In the genomic region with DNA sequence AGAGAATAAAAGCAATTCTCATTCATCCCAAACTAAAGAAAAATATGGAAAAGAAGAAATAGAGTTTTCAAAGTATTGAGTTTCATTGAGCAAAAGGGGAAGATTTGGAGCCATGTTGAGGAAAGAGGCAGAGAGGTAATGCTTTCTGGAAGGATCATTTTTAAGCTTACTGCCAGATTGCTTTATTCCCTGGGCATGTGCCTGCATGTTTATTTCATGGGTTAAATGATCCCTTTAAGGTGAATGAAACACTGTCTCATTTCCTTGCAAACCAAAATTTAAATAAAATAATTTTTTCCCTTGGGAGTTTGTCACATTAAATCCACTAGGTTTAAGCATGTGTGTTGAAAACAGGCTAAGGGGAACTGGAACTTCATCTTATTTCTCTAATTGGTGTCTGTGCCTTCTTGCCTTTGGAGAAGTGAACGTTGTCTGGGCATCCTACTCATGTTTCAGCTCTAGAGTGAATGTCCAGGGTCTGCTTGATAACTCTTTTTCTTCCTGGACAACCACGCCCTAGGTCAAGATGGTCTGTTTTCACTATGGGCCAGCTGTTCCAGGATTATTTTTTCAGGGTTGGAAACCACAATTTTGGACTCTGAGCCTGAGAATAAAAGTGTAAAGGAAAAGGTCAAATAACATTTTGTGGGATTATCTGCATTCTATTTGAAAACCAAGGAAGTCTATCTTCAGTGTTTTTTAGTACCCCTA, we compare ENCODE assay signal across 20 cellular contexts.
DNase-seq lines count a peak whose midpoint lies in the region; ATAC-seq lines count a peak whose summit lies in the region.
"Had no signal": no experiment of that assay in that cellular context is flagged by ENCODE, and none has a peak within 500 bp of the region (broad histone marks: within the 10 kb centered on the region; RNA-seq: fewer than 3 reads in every experiment).

No MANE protein-coding gene starts in this region.

- no peaks in the 10 kb centered on the region for H3K9me3 ChIP-seq in endocrine pancreas (ENCODE audit: control insufficient read depth, low read length)
- H3K9me3 ChIP-seq: BLaER1, gastroesophageal sphincter had no signal

- intact Hi-C loops in activated naive CD4-positive, alpha-beta T cell treated with anti-CD3 and anti-CD28 coated beads for 36 hours (cut with micrococcal nuclease), result loop anchor here (5.0 to 10.0 kb wide), 5 partner anchors 358 to 1022 kb away; partner anchors contain the start of genes CAST and RFESD

- no peaks in the 10 kb centered on the region for H3K27me3 ChIP-seq in endocrine pancreas (ENCODE audit: control insufficient read depth, insufficient read depth, low read length)
- H3K27me3 ChIP-seq: BLaER1, gastroesophageal sphincter had no signal

- ATAC-seq in GM21367 (IDR thresholded peaks at IDR 0.05; ENCODE audit: unreplicated experiment) (no peak), GM18511 (IDR thresholded peaks at IDR 0.05; ENCODE audit: unreplicated experiment) (no peak)
- ATAC-seq: activated CD4-positive, CD25-positive, alpha-beta regulatory T cell treated with anti-CD3 and anti-CD28 coated beads, Interleukin-2, amount 50 U/mL, for 24 hours; gastroesophageal sphincter; left cardiac atrium had no signal

- CTCF ChIA-PET in activated naive CD4-positive, alpha-beta T cell treated with anti-CD3 and anti-CD28 coated beads for 36 hours (lab: Charles Lee), result interaction anchor here (0.7 to 0.8 kb wide), 2 partner anchors 229 to 288 kb away, joined by 3 read pairs; no protein-coding TSS in a partner anchor

- H3K27ac Mint-ChIP-seq in activated naive CD4-positive, alpha-beta T cell treated with anti-CD3 and anti-CD28 coated beads for 36 hours, result no peak overlapping the region
- H3K27ac Mint-ChIP-seq: dendritic cell treated with granulocyte-macrophage colony-stimulating factor and Interleukin-4, amounts not matched to agents 40 ng/mL and 50 ng/mL, for 4 days; IgD-negative memory B cell had no signal

- peaks cover 5% of the 10 kb centered on the region for H3K27me3 Mint-ChIP-seq in activated naive CD4-positive, alpha-beta T cell treated with anti-CD3 and anti-CD28 coated beads for 36 hours (ENCODE audit: low read depth)
- H3K27me3 Mint-ChIP-seq: dendritic cell treated with granulocyte-macrophage colony-stimulating factor and Interleukin-4, amounts not matched to agents 40 ng/mL and 50 ng/mL, for 4 days; IgD-negative memory B cell had no signal

- peaks cover 11% of the 10 kb centered on the region for H3K4me1 ChIP-seq in endocrine pancreas (ENCODE audit: control insufficient read depth, insufficient read depth, low read length)

- DNase-seq in NOMO-1 treated with DMSO at 0.1 percent for 48 hours (lab: John Stamatoyannopoulos, UW; ENCODE audit: unreplicated experiment) (peak; percentile 23), NOMO-1 treated with dmso at 0.1 percent for 144 hours (lab: John Stamatoyannopoulos, UW; ENCODE audit: unreplicated experiment) (no peak), NCI-H2171 (lab: John Stamatoyannopoulos, UW) (peak; percentile 6), myocyte (ENCODE audit: low read depth) (peak; percentile 75)
- no peak for DNase-seq in activated naive CD4-positive, alpha-beta T cell treated with anti-CD3 and anti-CD28 coated beads for 36 hours
- DNase-seq: activated CD8-positive, alpha-beta memory T cell treated with anti-CD3 and anti-CD28 coated beads for 24 hours; left cardiac atrium; midbrain; NCI-H2029; NCI-H510A treated with DMSO at 0.1 percent for 48 hours; T-helper 9 cell had no signal

- H3K36me3 Mint-ChIP-seq in activated naive CD4-positive, alpha-beta T cell treated with anti-CD3 and anti-CD28 coated beads for 36 hours (ENCODE audit: low read depth), result no peaks in the 10 kb centered on the region
- H3K36me3 Mint-ChIP-seq: IgD-negative memory B cell had no signal

- H3K4me3 ChIP-seq in endocrine pancreas (ENCODE audit: control insufficient read depth, insufficient read depth, low read length), result peak overlapping the region; percentile 35
- H3K4me3 ChIP-seq: BLaER1, gastroesophageal sphincter had no signal

- peaks cover 20% of the 10 kb centered on the region for H3K4me1 Mint-ChIP-seq in activated naive CD4-positive, alpha-beta T cell treated with anti-CD3 and anti-CD28 coated beads for 36 hours (ENCODE audit: low read depth)
- H3K4me1 Mint-ChIP-seq: neural crest cell had no signal

- H3K9ac ChIP-seq in endocrine pancreas (ENCODE audit: control insufficient read depth, insufficient read depth, low read length), result no peak overlapping the region
- H3K9ac ChIP-seq: BLaER1 had no signal

- no peaks in the 10 kb centered on the region for H3K36me3 ChIP-seq in endocrine pancreas (ENCODE audit: control insufficient read depth, insufficient read depth, low read length)
- H3K36me3 ChIP-seq: BLaER1, gastroesophageal sphincter had no signal

- no peak overlapping the region for H3K4me3 Mint-ChIP-seq in activated naive CD4-positive, alpha-beta T cell treated with anti-CD3 and anti-CD28 coated beads for 36 hours
- H3K4me3 Mint-ChIP-seq: dendritic cell treated with granulocyte-macrophage colony-stimulating factor and Interleukin-4, amounts not matched to agents 40 ng/mL and 50 ng/mL, for 4 days; IgD-negative memory B cell; neural crest cell had no signal

- H3K9me3 Mint-ChIP-seq in activated naive CD4-positive, alpha-beta T cell treated with anti-CD3 and anti-CD28 coated beads for 36 hours, result no peaks in the 10 kb centered on the region
- H3K9me3 Mint-ChIP-seq: dendritic cell treated with granulocyte-macrophage colony-stimulating factor and Interleukin-4, amounts not matched to agents 40 ng/mL and 50 ng/mL, for 4 days; IgD-negative memory B cell; neural crest cell had no signal

Comparison
In these comparisons a context has a peak if more than half of its experiments do, and no peak if none do; other contexts are left out.
1. DNase-seq: peak in NOMO-1 treated with DMSO at 0.1 percent for 48 hours (single experiment), NCI-H2171 (single experiment) and myocyte (single experiment); none in NOMO-1 treated with dmso at 0.1 percent for 144 hours (single experiment) and activated naive CD4-positive, alpha-beta T cell treated with anti-CD3 and anti-CD28 coated beads for 36 hours (single experiment).